ENCODE assay signal across 11 cellular contexts in the genomic region with DNA sequence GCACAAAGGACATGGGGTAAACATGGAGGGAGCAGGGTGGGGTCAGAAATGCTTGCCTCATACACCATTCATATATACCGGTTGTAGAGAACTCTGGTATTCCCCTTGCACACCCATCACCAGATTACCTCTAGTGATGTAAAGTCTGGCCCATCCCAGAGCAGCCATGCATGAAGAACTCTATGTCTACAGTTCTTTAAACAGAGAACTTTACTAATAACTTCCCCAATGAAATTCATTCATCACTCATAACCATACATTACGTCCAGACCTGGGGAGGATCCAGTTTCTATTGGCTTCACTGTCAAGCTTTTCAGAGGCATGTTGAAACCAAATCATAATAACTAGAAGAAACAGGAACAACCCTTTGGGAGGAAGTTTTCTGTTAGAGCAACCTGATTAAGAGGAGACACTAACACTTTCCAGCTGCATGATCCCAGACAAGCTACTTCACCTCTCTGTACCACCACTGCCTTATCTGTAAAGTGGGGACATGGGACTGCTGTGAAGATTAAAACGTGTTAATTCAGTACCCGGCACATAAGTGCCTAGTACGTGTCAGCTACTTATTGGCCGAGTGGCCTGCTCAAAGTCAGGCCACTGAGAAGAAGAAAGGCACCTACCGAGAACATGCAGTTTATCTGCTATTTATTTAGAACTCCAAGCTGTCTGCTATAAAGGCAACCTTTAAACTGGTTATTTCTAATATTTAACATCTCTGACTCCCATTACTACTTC.
DNase-seq lines count a peak whose midpoint lies in the region; ATAC-seq lines count a peak whose summit lies in the region.
"Had no signal": no experiment of that assay in that cellular context is flagged by ENCODE, and none has a peak within 500 bp of the region (broad histone marks: within the 10 kb centered on the region; RNA-seq: fewer than 3 reads in every experiment).

No MANE protein-coding gene starts in this region.

- DNase-seq in glomerular visceral epithelial cell (ENCODE audit: extremely low spot score) = peak; percentile 29
- DNase-seq in dedifferentiated amniotic fluid mesenchymal stem cell (ENCODE audit: extremely low spot score) = no peak
- no peak for DNase-seq in T-helper 2 cell
- DNase-seq in NCI-H2227 treated with DMSO at 0.1 percent for 48 hours (lab: John Stamatoyannopoulos, UW) = no peak
- no peak for DNase-seq in hepatic stellate cell (ENCODE audit: low spot score)
- DNase-seq: activated CD4-positive, alpha-beta T cell treated with anti-CD3 and anti-CD28 coated beads, Interleukin-2, amount 10 ng/mL, durations not matched to agents 24 days and 14 days; head of caudate nucleus; NCI-H524 had no signal

- ATAC-seq in GM19023 (IDR thresholded peaks at IDR 0.05; ENCODE audit: unreplicated experiment) (peak; percentile 86), HG02571 (IDR thresholded peaks at IDR 0.05; ENCODE audit: unreplicated experiment) (peak; percentile 82), HG03460 (IDR thresholded peaks at IDR 0.05; ENCODE audit: unreplicated experiment) (peak; percentile 88)
